Comparison of ENCODE assay signal across 12 cellular contexts in genomic region chr9:2072752-2073405, GRCh38. TPM values are rescaled to one million over a fixed set of nuclear protein-coding genes. Genes with fewer than 3 reads are reported as not detected.
A peak's percentile ranks its signal among the peaks of the same experiment; 100 is the strongest.
DNase-seq lines count a peak whose midpoint lies in the region; ATAC-seq, FAIRE-seq and TF ChIP-seq lines count a peak whose summit lies in the region.
"Had no signal": no experiment of that assay in that cellular context is flagged by ENCODE, and none has a peak within 500 bp of the region (broad histone marks: within the 10 kb centered on the region; RNA-seq: fewer than 3 reads in every experiment).

No MANE protein-coding gene starts in this region.

- POLR2A ChIA-PET in T-cell (lab: Charles Lee), result interaction anchor here (0.5 to 0.9 kb wide), 2 partner anchors 55 to 1409 kb away, joined by 3 to 4 read pairs; no protein-coding TSS in a partner anchor
- POLR2A ChIA-PET in HEK293T (lab: Yijun Ruan, JAX), result no interaction called here

- peak in 1 of 2 donors; percentile 36 for ATAC-seq in activated T-cell treated with anti-CD3 and anti-CD28 coated beads, Interleukin-2, amount 50 U/mL, for 72 hours (replicated peaks in 1 of 2)
- ATAC-seq in HG02678 (IDR thresholded peaks at IDR 0.05; ENCODE audit: unreplicated experiment) (peak; percentile 82), T-cell (replicated peaks in 1 of 4) (no peak)
- ATAC-seq in stimulated activated naive CD8-positive, alpha-beta T cell treated with anti-CD3 and anti-CD28 coated beads, Interleukin-15, Interleukin-2, amounts not matched to agents 100 U/mL and 50 U/mL, for 24 hours, result peak; percentile 36
- ATAC-seq: SK-N-SH treated with all-trans-retinoic acid at 6 μM for 48 hours, upper lobe of right lung had no signal

- peak overlapping the region; percentile 57 for H3K27ac Mint-ChIP-seq in activated T-cell treated with anti-CD3 and anti-CD28 coated beads, Interleukin-2, amount 50 U/mL, for 72 hours
- H3K27ac Mint-ChIP-seq in T-cell, result peak overlapping the region; percentile 39 to 45

- H3K36me3 Mint-ChIP-seq in activated T-cell treated with anti-CD3 and anti-CD28 coated beads, Interleukin-2, amount 50 U/mL, for 72 hours (ENCODE audit: insufficient read depth in 2 of 2), result peaks cover 7 to 28% of the 10 kb centered on the region in 2 donors
- H3K36me3 Mint-ChIP-seq in T-cell, result peaks cover 68% of the 10 kb centered on the region

- H3K4me1 Mint-ChIP-seq in activated T-cell treated with anti-CD3 and anti-CD28 coated beads, Interleukin-2, amount 50 U/mL, for 72 hours (ENCODE audit: low read depth), result peaks cover 15% of the 10 kb centered on the region
- H3K4me1 Mint-ChIP-seq in T-cell, result peaks cover 0 to 11% (median 7%) of the 10 kb centered on the region in 3 donors

- no peaks in the 10 kb centered on the region for H3K27me3 Mint-ChIP-seq in activated T-cell treated with anti-CD3 and anti-CD28 coated beads, Interleukin-2, amount 50 U/mL, for 72 hours (ENCODE audit: low read depth)
- H3K27me3 Mint-ChIP-seq in T-cell, result no peaks in the 10 kb centered on the region

- CTCF ChIA-PET in T-cell (lab: Charles Lee), result interaction anchor here in 1 of 2 donors (2.1 kb wide), 1 partner anchor 14 kb away, joined by 4 read pairs; no protein-coding TSS in a partner anchor
- CTCF ChIA-PET in HEK293T (lab: Yijun Ruan, JAX), result no interaction called here

- H3K9me3 Mint-ChIP-seq in activated T-cell treated with anti-CD3 and anti-CD28 coated beads, Interleukin-2, amount 50 U/mL, for 72 hours, result no peaks in the 10 kb centered on the region
- no peaks in the 10 kb centered on the region for H3K9me3 Mint-ChIP-seq in T-cell

- TF ChIP-seq POLR2A in GM12891 (IDR thresholded peaks at IDR 0.05; ENCODE audit: low read depth, low read length), result no peak

- H3K4me3 Mint-ChIP-seq in activated T-cell treated with anti-CD3 and anti-CD28 coated beads, Interleukin-2, amount 50 U/mL, for 72 hours, result no peak overlapping the region
- H3K4me3 Mint-ChIP-seq in T-cell, result no peak overlapping the region

- no peak for DNase-seq in activated T-cell treated with anti-CD3 and anti-CD28 coated beads, Interleukin-2, amount 50 U/mL, for 72 hours
- no peak for DNase-seq in activated T-cell treated with anti-CD3 and anti-CD28 coated beads, Interleukin-2, amount 50 U/mL, for 1 hour
- DNase-seq in T-cell, result no peak
- DNase-seq in stimulated activated naive CD8-positive, alpha-beta T cell treated with anti-CD3 and anti-CD28 coated beads, Interleukin-15, Interleukin-2, amounts not matched to agents 100 U/mL and 50 U/mL, for 24 hours, result no peak
- no peak for DNase-seq in HEK293T (ENCODE audit: extremely low spot score)
- no peak for DNase-seq in GM12891 (ENCODE audit: insufficient read length, low spot score)
- DNase-seq in NCI-H187 treated with DMSO at 0.1 percent for 48 hours (lab: John Stamatoyannopoulos, UW), result no peak
- DNase-seq: upper lobe of right lung had no signal

- FAIRE-seq in GM12891 (lab: Jason Lieb, UNC), result no peak
- FAIRE-seq: D721Med, keratinocyte had no signal

TF ChIP-seq in HEK293T, 16 proteins besides CTCF, POLR2A, EP300 and RAD21:
- TF ChIP-seq L3MBTL2 (conservative IDR thresholded peaks at IDR 0.05) (no peak), TARDBP (IDR thresholded peaks at IDR 0.05) (no peak), LEF1 (IDR thresholded peaks at IDR 0.05; ENCODE audit: borderline replicate concordance) (no peak), ELF4 (IDR thresholded peaks at IDR 0.05) (no peak)

TF ChIP-seq in GM12891, 5 proteins besides CTCF, POLR2A, EP300 and RAD21:
- TF ChIP-seq TAF1 (IDR thresholded peaks at IDR 0.05; ENCODE audit: low read depth, low read length), result no peak
- TF ChIP-seq SPI1 (IDR thresholded peaks at IDR 0.05; ENCODE audit: low read depth, low read length), result no peak
- no peak for TF ChIP-seq POLR2AphosphoS5 (IDR thresholded peaks at IDR 0.05; ENCODE audit: low read depth, low read length)
- TF ChIP-seq PAX5 (IDR thresholded peaks at IDR 0.05; ENCODE audit: insufficient read depth, low read length, severe bottlenecking), result no peak
- no peak for TF ChIP-seq POU2F2 (IDR thresholded peaks at IDR 0.05; ENCODE audit: low read depth, low read length)
TF ChIP-seq in GM12891: peak in this region for 0.

RNA-seq across cellular contexts. Expression of gene SMARCA2, which starts 57.7 kb away (rescaled TPM):
- total RNA-seq in activated T-cell treated with anti-CD3 and anti-CD28 coated beads, Interleukin-2, amount 50 U/mL, for 72 hours, result 100 to 1,000 TPM; 117 to 120 TPM
- 100 to 1,000 TPM; 225 to 325 (median 237) TPM for total RNA-seq in T-cell
- 219 TPM for polyA plus RNA-seq in GM12891 (2012; ENCODE audit: low read depth, missing spikeins)

Comparison
In these comparisons a context has a peak if more than half of its experiments do, and no peak if none do; other contexts are left out.
1. ATAC-seq: peak in HG02678 (single experiment) and stimulated activated naive CD8-positive, alpha-beta T cell treated with anti-CD3 and anti-CD28 coated beads, Interleukin-15, Interleukin-2, amounts not matched to agents 100 U/mL and 50 U/mL, for 24 hours (single experiment); none in T-cell (0 of 4).